In genomic region chr17:68258890-68259435, GRCh38 we compare ENCODE assay signal across 8 cellular contexts. TPM values are rescaled to one million over a fixed set of nuclear protein-coding genes. Genes with fewer than 3 reads are reported as not detected.
DNase-seq lines count a peak whose midpoint lies in the region; ATAC-seq, FAIRE-seq and TF ChIP-seq lines count a peak whose summit lies in the region.
"Not testable (repeated sequence)": the region's sequence is repeated elsewhere in the genome, so short reads cannot be mapped to it uniquely, and the experiment has no call there.

No MANE protein-coding gene starts in this region.

- not testable (repeated sequence) for H3K9me3 Mint-ChIP-seq in endothelial cell (ENCODE audit: unreplicated experiment)

- peak overlapping the region; percentile 23 for H3K4me3 Mint-ChIP-seq in endothelial cell (ENCODE audit: unreplicated experiment)

- H3K27ac Mint-ChIP-seq in endothelial cell (ENCODE audit: unreplicated experiment) = peak overlapping the region; percentile 93

- ATAC-seq in HG03342 (IDR thresholded peaks at IDR 0.05; ENCODE audit: unreplicated experiment) = peak; percentile 79

- peak; percentile 9 for DNase-seq in DMS 273 treated with DMSO at 0.1 percent for 48 hours (lab: John Stamatoyannopoulos, UW)
- DNase-seq in GM20000 (ENCODE audit: low spot score) = peak; percentile 74
- DNase-seq in RCC 7860 (ENCODE audit: low spot score) = peak; percentile 39
- peak; percentile 78 for DNase-seq in activated T-cell treated with anti-CD3 and anti-CD28 coated beads, Interleukin-2, amount 50 U/mL, for 1 hour
- DNase-seq in endothelial cell (ENCODE audit: low spot score) = peak; percentile 73
- DNase-seq in myocyte (ENCODE audit: low read depth) = peak; percentile 90
- DNase-seq in stimulated activated CD8-positive, alpha-beta memory T cell treated with anti-CD3 and anti-CD28 coated beads, Interleukin-4, amount 100 ng/mL, for 24 hours (ENCODE audit: low read depth) = peak; percentile 44

- not testable (repeated sequence) for H3K27me3 Mint-ChIP-seq in endothelial cell (ENCODE audit: unreplicated experiment)

- not testable (repeated sequence) for H3K4me1 Mint-ChIP-seq in endothelial cell (ENCODE audit: unreplicated experiment)

- TF ChIP-seq CTCF in GM20000 (IDR thresholded peaks at IDR 0.05; ENCODE audit: extremely low read depth, missing control alignments); endothelial cell (IDR thresholded peaks at IDR 0.05; ENCODE audit: unreplicated experiment): not testable (repeated sequence)

- H3K36me3 Mint-ChIP-seq in endothelial cell (ENCODE audit: low read depth, unreplicated experiment) = not testable (repeated sequence)

- not testable (repeated sequence) for FAIRE-seq in RCC 7860 (lab: Jason Lieb, UNC)

RNA-seq across cellular contexts. Expression of gene AMZ2, which starts 11.1 kb away (rescaled TPM):
- 70.3 TPM for total RNA-seq in endothelial cell (ENCODE audit: unreplicated experiment)
- total RNA-seq in myocyte = 134 and 150 TPM in 2 replicates
- 106 TPM for polyA plus RNA-seq in myocyte (2012)

RNA-seq across cellular contexts. Expression of gene SLC16A6, which starts 32.0 kb away (rescaled TPM):
- total RNA-seq in endothelial cell (ENCODE audit: unreplicated experiment) = 2.4 TPM
- total RNA-seq in myocyte = 0.21 and 0.78 TPM in 2 replicates
- 0.13 TPM for polyA plus RNA-seq in myocyte (2012)

RNA-seq across cellular contexts. Expression of gene ARSG, which starts 32.3 kb away (rescaled TPM):
- total RNA-seq in endothelial cell (ENCODE audit: unreplicated experiment) = 9.8 TPM
- total RNA-seq in myocyte = 4.9 and 15.0 TPM in 2 replicates
- polyA plus RNA-seq in myocyte (2012) = 6.6 TPM

Comparison
In these comparisons a context has a peak if more than half of its experiments do, and no peak if none do; other contexts are left out.
1. Peak in every context shown above with its lines: DNase-seq and ATAC-seq.
2. DNase-seq: peak in every context shown above with its lines; median percentile 90 in myocyte; 78 in activated T-cell treated with anti-CD3 and anti-CD28 coated beads, Interleukin-2, amount 50 U/mL, for 1 hour; 74 in GM20000; 73 in endothelial cell; 44 in stimulated activated CD8-positive, alpha-beta memory T cell treated with anti-CD3 and anti-CD28 coated beads, Interleukin-4, amount 100 ng/mL, for 24 hours; 39 in RCC 7860; 9 in DMS 273 treated with DMSO at 0.1 percent for 48 hours.